15 cellular contexts compared by ENCODE assay signal in genomic region chr4:153611679-153612078, GRCh38.
DNase-seq lines count a peak whose midpoint lies in the region; ATAC-seq, FAIRE-seq and TF ChIP-seq lines count a peak whose summit lies in the region.
"Had no signal": no experiment of that assay in that cellular context is flagged by ENCODE, and none has a peak within 500 bp of the region (broad histone marks: within the 10 kb centered on the region; RNA-seq: fewer than 3 reads in every experiment).

No MANE protein-coding gene starts in this region.

- H3K4me3 ChIP-seq in A549 (no peak overlapping the region), GM23248 (no peak overlapping the region), astrocyte of the cerebellum (ENCODE audit: low read depth, low read length) (no peak overlapping the region)
- H3K4me3 ChIP-seq: coronary artery had no signal

- H3K4me2 ChIP-seq in A549 (no peak overlapping the region), GM23248 (ENCODE audit: unreplicated experiment) (no peak overlapping the region)
- H3K4me2 ChIP-seq: KMS-11 had no signal

- no peak overlapping the region for H2AFZ ChIP-seq in GM23248

- H3F3A ChIP-seq in GM23248 (ENCODE audit: insufficient read depth): no peaks in the 10 kb centered on the region

- TF ChIP-seq CTCF in A549 (IDR thresholded peaks at IDR 0.05) (no peak), astrocyte of the cerebellum (IDR thresholded peaks at IDR 0.05; ENCODE audit: low read depth, low read length, missing control alignments) (no peak), foreskin keratinocyte (conservative IDR thresholded peaks at IDR 0.05) (no peak)

- H3K79me2 ChIP-seq in GM23248 (ENCODE audit: insufficient read depth): no peaks in the 10 kb centered on the region

- in situ Hi-C loops in GM23248 (cut with MboI) (no loop called here), astrocyte of the cerebellum (cut with HindIII; ENCODE audit: low sequenced_read_pairs) (no loop called here)

- H3K27ac ChIP-seq in A549 (no peak overlapping the region), GM23248 (no peak overlapping the region), foreskin keratinocyte (no peak overlapping the region)
- H3K27ac ChIP-seq: coronary artery, KMS-11 had no signal

- POLR2A ChIA-PET in A549 (lab: Yijun Ruan, JAX): no interaction called here

- H3K9ac ChIP-seq in GM23248: no peak overlapping the region
- H3K9ac ChIP-seq: KMS-11 had no signal

- ATAC-seq in A549 (no peak), foreskin keratinocyte (no peak)
- ATAC-seq: esophagus mucosa, left colon had no signal

- no peak for FAIRE-seq in A549 (lab: Jason Lieb, UNC)

- H3K9me3 ChIP-seq in A549 (no peaks in the 10 kb centered on the region), GM23248 (ENCODE audit: low read depth) (no peaks in the 10 kb centered on the region)

- H3K27me3 ChIP-seq in GM23248 (replicated peaks; ENCODE audit: insufficient read depth): no peaks in the 10 kb centered on the region
- no peaks in the 10 kb centered on the region for H3K27me3 ChIP-seq in foreskin keratinocyte

- no peaks in the 10 kb centered on the region for H3K9me2 ChIP-seq in GM23248 (ENCODE audit: insufficient read depth)

- TF ChIP-seq RAD21 in A549 (conservative IDR thresholded peaks at IDR 0.05 in 1 of 2, IDR thresholded peaks at IDR 0.05 in 1 of 2): no peak

- 57% methylated on average over 3 of the region's 3 CpGs for WGBS in A549 (ENCODE audit: missing lambda C conversion rate)
- WGBS in GM23248 (ENCODE audit: low coverage in 1 of 2, low lambda C conversion rate in 2 of 2, missing lambda C conversion rate in 2 of 2), 2 experiments: 83 to 90% methylated on average over 3 of the region's 3 CpGs

- no peak for TF ChIP-seq POLR2A in A549 (IDR thresholded peaks at IDR 0.05; ENCODE audit: low read length)

- H4K20me1 ChIP-seq in GM23248 (ENCODE audit: insufficient read depth): no peaks in the 10 kb centered on the region

- CTCF ChIA-PET in A549 (lab: Yijun Ruan, JAX): interaction anchor here (0.6 kb wide), 1 partner anchor 32 kb away, joined by 3 read pairs; no protein-coding TSS in a partner anchor

- peaks cover 6% of the 10 kb centered on the region for H3K36me3 ChIP-seq in GM23248 (ENCODE audit: low read depth)

- H3K4me1 ChIP-seq in A549 (no peaks in the 10 kb centered on the region), GM23248 (ENCODE audit: insufficient read depth) (no peaks in the 10 kb centered on the region; the same call in 1 of the 2 replicates), foreskin keratinocyte (peaks cover 6% of the 10 kb centered on the region)

- TF ChIP-seq EP300 in A549 (IDR thresholded peaks at IDR 0.05): no peak

- DNase-seq in A549 (ENCODE audit: low read depth in 1 of 2, low spot score in 1 of 2): no peak
- DNase-seq in GM23248: peak; percentile 12
- DNase-seq in astrocyte of the cerebellum (ENCODE audit: low read depth): peak; percentile 33
- DNase-seq in foreskin keratinocyte: peak; percentile 7 to 49
- no peak for DNase-seq in NCI-H187 treated with DMSO at 0.1 percent for 48 hours (lab: John Stamatoyannopoulos, UW)
- DNase-seq in stimulated activated CD4-positive, alpha-beta T cell treated with anti-CD3 and anti-CD28 coated beads, Interleukin-4, amount 100 ng/mL, for 1 hour: no peak
- no peak for DNase-seq in DMS153 (lab: John Stamatoyannopoulos, UW)
- DNase-seq in activated gamma-delta T cell treated with Interleukin-2 at 50 U/mL for 16 hours: no peak
- DNase-seq: hypothalamus, left colon, NCI-H1436, SHP77 had no signal

TF ChIP-seq in A549, 52 proteins besides CTCF, POLR2A, EP300 and RAD21:
- TF ChIP-seq HDAC2 (IDR thresholded peaks at IDR 0.05): no peak
- no peak for TF ChIP-seq POLR2AphosphoS2 (conservative IDR thresholded peaks at IDR 0.05; ENCODE audit: low read length)
- TF ChIP-seq KDM1A (IDR thresholded peaks at IDR 0.05; ENCODE audit: low read depth): no peak
- TF ChIP-seq BCL3 (IDR thresholded peaks at IDR 0.05): no peak
- TF ChIP-seq TP53 (CRISPR knock-in tag; IDR thresholded peaks at IDR 0.05): no peak
- TF ChIP-seq PBX3 (IDR thresholded peaks at IDR 0.05): no peak
- no peak for TF ChIP-seq FOSL2 (IDR thresholded peaks at IDR 0.05)
- 0 out of 2 replicates have a peak, but pooled peaks have one; percentile 12 for TF ChIP-seq FOSL2 (CRISPR knock-in tag; IDR thresholded peaks at IDR 0.05)
- no peak for TF ChIP-seq EHF (CRISPR knock-in tag; IDR thresholded peaks at IDR 0.05)
- no peak for TF ChIP-seq ESRRA (IDR thresholded peaks at IDR 0.05; ENCODE audit: borderline replicate concordance, low read length)

Comparison
In these comparisons a context has a peak if more than half of its experiments do, and no peak if none do; other contexts are left out.
1. DNase-seq: peak in GM23248 (single experiment), astrocyte of the cerebellum (single experiment) and foreskin keratinocyte (2 of 2); none in A549 (0 of 2), NCI-H187 treated with DMSO at 0.1 percent for 48 hours (single experiment), stimulated activated CD4-positive, alpha-beta T cell treated with anti-CD3 and anti-CD28 coated beads, Interleukin-4, amount 100 ng/mL, for 1 hour (single experiment), DMS153 (single experiment) and activated gamma-delta T cell treated with Interleukin-2 at 50 U/mL for 16 hours (single experiment).